In the genomic region with DNA sequence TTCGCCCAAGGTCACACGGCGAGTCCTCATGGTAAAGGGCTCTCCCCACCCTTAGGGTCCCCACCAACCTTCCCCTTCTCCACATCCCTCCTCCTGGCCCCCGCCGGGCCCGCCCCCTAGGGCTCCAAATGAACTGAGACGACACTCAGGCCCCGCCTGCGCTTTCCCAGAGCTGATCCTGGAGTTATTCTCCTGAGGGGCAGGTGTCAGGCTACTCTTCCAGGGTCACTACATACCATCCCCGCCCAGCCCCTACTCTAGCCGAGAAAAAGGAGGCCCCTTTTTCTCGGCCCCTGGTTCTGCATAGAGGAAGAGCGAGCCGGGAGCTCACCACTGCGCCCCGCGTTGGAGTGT, we compare ENCODE assay signal across 8 cellular contexts. TPM values are rescaled to one million over a fixed set of nuclear protein-coding genes. Genes with fewer than 3 reads are reported as not detected.
DNase-seq lines count a peak whose midpoint lies in the region; ATAC-seq lines count a peak whose summit lies in the region.

No MANE protein-coding gene starts in this region.

- H3K27me3 ChIP-seq in MG63 (no peaks in the 10 kb centered on the region), right cardiac atrium (ENCODE audit: control insufficient read depth, insufficient read depth) (no peaks in the 10 kb centered on the region), skeletal muscle satellite cell (ENCODE audit: control insufficient read depth, insufficient read depth, low read length) (no peaks in the 10 kb centered on the region)

- CTCF ChIA-PET in activated CD8-positive, alpha-beta memory T cell treated with anti-CD3 and anti-CD28 coated beads, Interleukin-2, amount 10 ng/mL, durations not matched to agents 7 days and 5 days (lab: Charles Lee): interaction anchor here (0.6 to 3.3 kb wide), 31 partner anchors 9 to 352 kb away, joined by 3 to 62 read pairs (median 5); partner anchors contain the start of genes DAG1, GPX1, KLHDC8B and NDUFAF3

- peak overlapping the region; percentile 72 for H3K4me3 ChIP-seq in MG63
- peak overlapping the region; percentile 77 for H3K4me3 ChIP-seq in right cardiac atrium (ENCODE audit: low read length)
- peak overlapping the region; percentile 93 for H3K4me3 ChIP-seq in skeletal muscle satellite cell (ENCODE audit: low read length)

- peak overlapping the region; percentile 93 for H3K4me2 ChIP-seq in skeletal muscle satellite cell (ENCODE audit: low read length)

- peaks cover 35% of the 10 kb centered on the region for H3K4me1 Mint-ChIP-seq in activated CD8-positive, alpha-beta memory T cell treated with anti-CD3 and anti-CD28 coated beads, Interleukin-2, amount 10 ng/mL, durations not matched to agents 7 days and 5 days
- peaks cover 51% of the 10 kb centered on the region for H3K4me1 Mint-ChIP-seq in activated naive CD4-positive, alpha-beta T cell treated with anti-CD3 and anti-CD28 coated beads, Interleukin-2, amount 50 U/mL, for 24 hours

- intact Hi-C loops in right cardiac atrium (cut with DNase I): no loop called here

- ATAC-seq in activated CD8-positive, alpha-beta memory T cell treated with anti-CD3 and anti-CD28 coated beads, Interleukin-2, amount 10 ng/mL, durations not matched to agents 7 days and 5 days: peak; percentile 11
- ATAC-seq in right cardiac atrium: peak; percentile 24 to 43
- ATAC-seq in HG02981 (IDR thresholded peaks at IDR 0.05; ENCODE audit: unreplicated experiment): no peak

- DNase-seq in activated CD8-positive, alpha-beta memory T cell treated with anti-CD3 and anti-CD28 coated beads, Interleukin-2, amount 10 ng/mL, durations not matched to agents 7 days and 5 days: peak; percentile 58
- no peak for DNase-seq in activated CD8-positive, alpha-beta memory T cell treated with anti-CD3 and anti-CD28 coated beads, Interleukin-2, amount 50 U/mL, for 48 hours
- DNase-seq in MG63: peak; percentile 24
- DNase-seq in right cardiac atrium: peak in 2 of 3 donors; percentile 38 to 71
- DNase-seq in RPMI8226: no peak

- H3K4me1 ChIP-seq in right cardiac atrium (ENCODE audit: control insufficient read depth, insufficient read depth, low read length) (no peaks in the 10 kb centered on the region), skeletal muscle satellite cell (ENCODE audit: control insufficient read depth, insufficient read depth, low read length) (peaks cover 15% of the 10 kb centered on the region)

- H3K27me3 Mint-ChIP-seq in activated CD8-positive, alpha-beta memory T cell treated with anti-CD3 and anti-CD28 coated beads, Interleukin-2, amount 10 ng/mL, durations not matched to agents 7 days and 5 days: no peaks in the 10 kb centered on the region
- no peaks in the 10 kb centered on the region for H3K27me3 Mint-ChIP-seq in activated naive CD4-positive, alpha-beta T cell treated with anti-CD3 and anti-CD28 coated beads, Interleukin-2, amount 50 U/mL, for 24 hours

- H3K27ac ChIP-seq in right cardiac atrium (ENCODE audit: low read length): peak overlapping the region; percentile 91

- 2% methylated on average over 17 of the region's 17 CpGs for WGBS in right cardiac atrium

- peak overlapping the region; percentile 91 for H3K9ac ChIP-seq in skeletal muscle satellite cell (ENCODE audit: low read depth, low read length)

- H3K9me3 ChIP-seq in MG63: no peaks in the 10 kb centered on the region
- H3K9me3 ChIP-seq in right cardiac atrium (ENCODE audit: control insufficient read depth, low read length): no peaks in the 10 kb centered on the region
- H3K9me3 ChIP-seq in skeletal muscle satellite cell (replicated peaks; ENCODE audit: low read length): no peaks in the 10 kb centered on the region

- H3K4me3 Mint-ChIP-seq in activated CD8-positive, alpha-beta memory T cell treated with anti-CD3 and anti-CD28 coated beads, Interleukin-2, amount 10 ng/mL, durations not matched to agents 7 days and 5 days: peak overlapping the region; percentile 96
- peak overlapping the region; percentile 97 for H3K4me3 Mint-ChIP-seq in activated naive CD4-positive, alpha-beta T cell treated with anti-CD3 and anti-CD28 coated beads, Interleukin-2, amount 50 U/mL, for 24 hours

- H3K27ac Mint-ChIP-seq in activated CD8-positive, alpha-beta memory T cell treated with anti-CD3 and anti-CD28 coated beads, Interleukin-2, amount 10 ng/mL, durations not matched to agents 7 days and 5 days: peak overlapping the region; percentile 95
- H3K27ac Mint-ChIP-seq in activated naive CD4-positive, alpha-beta T cell treated with anti-CD3 and anti-CD28 coated beads, Interleukin-2, amount 50 U/mL, for 24 hours: peak overlapping the region; percentile 93

- peaks cover 17% of the 10 kb centered on the region for H3K36me3 Mint-ChIP-seq in activated CD8-positive, alpha-beta memory T cell treated with anti-CD3 and anti-CD28 coated beads, Interleukin-2, amount 10 ng/mL, durations not matched to agents 7 days and 5 days
- H3K36me3 Mint-ChIP-seq in activated naive CD4-positive, alpha-beta T cell treated with anti-CD3 and anti-CD28 coated beads, Interleukin-2, amount 50 U/mL, for 24 hours: no peaks in the 10 kb centered on the region

- H3K36me3 ChIP-seq in MG63 (peaks cover 10% of the 10 kb centered on the region), skeletal muscle satellite cell (ENCODE audit: insufficient read depth, low read length) (peaks cover 14% of the 10 kb centered on the region)

- H3K9me3 Mint-ChIP-seq in activated CD8-positive, alpha-beta memory T cell treated with anti-CD3 and anti-CD28 coated beads, Interleukin-2, amount 10 ng/mL, durations not matched to agents 7 days and 5 days (ENCODE audit: low read depth): no peaks in the 10 kb centered on the region
- no peaks in the 10 kb centered on the region for H3K9me3 Mint-ChIP-seq in activated naive CD4-positive, alpha-beta T cell treated with anti-CD3 and anti-CD28 coated beads, Interleukin-2, amount 50 U/mL, for 24 hours

RNA-seq across cellular contexts. Expression of gene USP4, which starts 0.3 kb away (rescaled TPM):
- total RNA-seq in activated CD8-positive, alpha-beta memory T cell treated with anti-CD3 and anti-CD28 coated beads, Interleukin-2, amount 10 ng/mL, durations not matched to agents 7 days and 5 days: 10 to 100 TPM; 79.9 to 84.5 TPM
- total RNA-seq in MG63 (2014; rRNA removed; shearing (Covaris generic); ENCODE audit: low replicate concordance): 22.7 and 30.3 TPM in 2 replicates
- total RNA-seq in right cardiac atrium: 10 to 100 TPM; 36.6 to 46.0 (median 40.4) TPM
- 19.5 TPM for polyA plus RNA-seq in right cardiac atrium
- total RNA-seq in skeletal muscle satellite cell (2012; rRNA removed): 12.9 and 15.0 TPM in 2 replicates

RNA-seq across cellular contexts. Expression of gene GPX1, which starts 18.6 kb away (rescaled TPM):
- total RNA-seq in activated CD8-positive, alpha-beta memory T cell treated with anti-CD3 and anti-CD28 coated beads, Interleukin-2, amount 10 ng/mL, durations not matched to agents 7 days and 5 days: 100 to 1,000 TPM in 1 of 2 experiments, 10 to 100 TPM in 1; 76.9 to 112 TPM
- 74.0 and 247 TPM in 2 replicates for total RNA-seq in MG63 (2014; rRNA removed; shearing (Covaris generic); ENCODE audit: low replicate concordance)
- total RNA-seq in right cardiac atrium: 100 to 1,000 TPM; 153 to 254 (median 196) TPM
- polyA plus RNA-seq in right cardiac atrium: 258 TPM
- total RNA-seq in skeletal muscle satellite cell (2012; rRNA removed): 205 and 329 TPM in 2 replicates

Comparison
In these comparisons a context has a peak if more than half of its experiments do, and no peak if none do; other contexts are left out.
1. DNase-seq: peak in activated CD8-positive, alpha-beta memory T cell treated with anti-CD3 and anti-CD28 coated beads, Interleukin-2, amount 10 ng/mL, durations not matched to agents 7 days and 5 days (single experiment), MG63 (single experiment) and right cardiac atrium (2 of 3); none in activated CD8-positive, alpha-beta memory T cell treated with anti-CD3 and anti-CD28 coated beads, Interleukin-2, amount 50 U/mL, for 48 hours (single experiment) and RPMI8226 (single experiment).
2. Peak in every context shown above with its lines, with median percentiles within 50 percentile points of each other: H3K4me3 ChIP-seq.